Comparison of ENCODE assay signal across 7 cellular contexts in the genomic region with DNA sequence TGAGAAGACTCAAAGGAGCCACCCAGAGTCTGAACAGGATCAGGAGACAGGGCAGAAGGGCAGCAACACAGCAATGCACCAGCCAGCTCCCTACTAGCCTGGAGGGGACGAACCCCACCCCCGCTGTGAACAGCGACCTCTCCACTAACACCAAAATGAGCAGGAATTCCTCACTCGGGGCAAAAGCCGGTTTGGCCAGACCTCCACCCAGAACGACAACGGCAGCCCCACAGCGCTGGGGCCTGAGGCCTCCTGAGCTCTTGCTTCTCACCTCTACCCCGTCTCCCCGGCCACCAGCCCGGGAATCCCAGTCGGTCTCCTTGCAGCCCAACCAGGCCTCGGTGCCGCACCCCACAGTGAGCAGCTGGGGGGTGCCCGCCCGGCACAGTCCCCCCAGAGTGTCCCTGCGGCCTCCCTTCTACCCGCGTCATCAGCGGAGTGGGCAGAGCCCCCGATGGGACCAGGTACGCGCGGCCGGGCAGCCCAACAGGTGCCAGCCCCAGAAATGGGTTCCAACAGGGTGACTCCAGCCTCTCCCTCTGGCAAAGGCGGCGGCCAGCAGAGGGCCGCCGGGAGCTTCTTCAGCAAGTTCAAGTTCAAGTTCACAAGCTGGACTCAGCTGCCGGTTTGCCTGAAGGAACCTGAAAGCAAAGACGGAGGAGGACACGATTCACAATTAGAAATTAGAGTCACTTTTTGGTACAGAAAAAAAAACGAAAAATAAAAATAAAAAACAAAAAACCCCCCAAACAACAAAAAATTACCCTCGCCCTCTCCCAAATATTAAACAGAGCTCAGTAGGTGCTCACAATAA.
DNase-seq lines count a peak whose midpoint lies in the region; ATAC-seq and TF ChIP-seq lines count a peak whose summit lies in the region.

No MANE protein-coding gene starts in this region.

- H3K4me1 Mint-ChIP-seq in IgD-negative memory B cell, result peaks cover 4 to 8% (median 6%) of the 10 kb centered on the region in 3 donors

- DNase-seq in dermis blood vessel endothelial cell (peak; percentile 61), left lung (peak; percentile 52 to 77), testis (peak; percentile 67), putamen (ENCODE audit: low spot score) (no peak), SW 1271 (lab: John Stamatoyannopoulos, UW) (no peak)

- no peak for TF ChIP-seq POLR2A in testis (IDR thresholded peaks at IDR 0.05)

- ATAC-seq in left lung (peak; percentile 83), GM18520 (IDR thresholded peaks at IDR 0.05; ENCODE audit: unreplicated experiment) (no peak)

- peak; percentile 24 to 29 for TF ChIP-seq CTCF in left lung (IDR thresholded peaks at IDR 0.05)
- TF ChIP-seq CTCF in testis (IDR thresholded peaks at IDR 0.05), result no peak

- H3K27me3 ChIP-seq in left lung (peaks cover 5 to 27% of the 10 kb centered on the region in 2 donors), testis (no peaks in the 10 kb centered on the region)

- peak overlapping the region; percentile 14 to 23 for H3K4me3 ChIP-seq in left lung
- peak overlapping the region; percentile 34 to 36 for H3K4me3 ChIP-seq in testis

- H3K4me3 Mint-ChIP-seq in IgD-negative memory B cell, result peak overlapping the region; percentile 38 to 91 (median 68)

- H3K36me3 ChIP-seq in left lung, result no peaks in the 10 kb centered on the region
- no peaks in the 10 kb centered on the region for H3K36me3 ChIP-seq in testis (ENCODE audit: low read depth, missing control alignments)

- H3K9me3 ChIP-seq in left lung (peaks cover 0 to 8% of the 10 kb centered on the region in 2 donors), testis (no peaks in the 10 kb centered on the region)

- 17 to 35% methylated on average over 11 to 34 of the region's 34 CpGs for WGBS in testis, 2 donors

- no peaks in the 10 kb centered on the region for H3K36me3 Mint-ChIP-seq in IgD-negative memory B cell

- peaks cover 17% of the 10 kb centered on the region for H3K27me3 Mint-ChIP-seq in IgD-negative memory B cell

- H3K9me3 Mint-ChIP-seq in IgD-negative memory B cell, result peaks cover 0 to 17% (median 12%) of the 10 kb centered on the region in 3 donors

- H3K27ac ChIP-seq in left lung (no peak overlapping the region), testis (no peak overlapping the region)

- intact Hi-C loops in left lung (cut with DNase I), result no loop called here
- intact Hi-C loops in testis (cut with DNase I; ENCODE audit: low total_unique reads), result no loop called here

- H3K27ac Mint-ChIP-seq in IgD-negative memory B cell, result no peak overlapping the region

- H3K4me1 ChIP-seq in left lung, result no peaks in the 10 kb centered on the region
- H3K4me1 ChIP-seq in testis, result no peaks in the 10 kb centered on the region

Comparison
In these comparisons a context has a peak if more than half of its experiments do, and no peak if none do; other contexts are left out.
1. DNase-seq: peak in dermis blood vessel endothelial cell (single experiment), left lung (2 of 2) and testis (single experiment); none in putamen (single experiment) and SW 1271 (0 of 2).
2. CTCF ChIP-seq: peak in left lung (2 of 2); none in testis (0 of 3).